ENCODE assay signal across 16 cellular contexts in the genomic region with DNA sequence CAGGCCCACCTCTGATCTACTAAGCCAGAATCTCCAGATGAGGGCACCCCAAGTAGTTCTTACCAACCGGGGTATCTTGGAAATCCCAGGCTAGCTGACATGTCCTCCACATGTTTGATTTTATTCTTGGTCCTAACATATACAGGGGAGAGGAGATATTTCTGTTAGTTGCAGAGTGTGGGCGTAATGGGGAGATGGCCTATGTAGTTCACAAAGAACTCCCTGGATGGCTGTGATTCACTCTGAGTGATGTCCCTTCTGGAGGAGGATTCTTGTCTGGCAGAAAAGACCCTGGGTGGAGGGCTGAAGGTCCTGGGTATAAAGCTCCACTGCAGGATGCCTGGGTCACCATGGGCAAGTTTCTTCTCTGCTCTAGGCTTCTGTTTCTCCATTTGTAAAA. TPM values are rescaled to one million over a fixed set of nuclear protein-coding genes. Genes with fewer than 3 reads are reported as not detected.
DNase-seq lines count a peak whose midpoint lies in the region; ATAC-seq, FAIRE-seq and TF ChIP-seq lines count a peak whose summit lies in the region.
"Had no signal": no experiment of that assay in that cellular context is flagged by ENCODE, and none has a peak within 500 bp of the region (broad histone marks: within the 10 kb centered on the region; RNA-seq: fewer than 3 reads in every experiment).

No MANE protein-coding gene starts in this region.

- FAIRE-seq in H1 (lab: Jason Lieb, UNC) (no peak), urothelium cell line (lab: Jason Lieb, UNC) (no peak)
- FAIRE-seq: A204.1, GM12892, GM19239 had no signal

- H2AFZ ChIP-seq in IMR-90 (replicated peaks; ENCODE audit: low read length, poor library complexity) (no peak overlapping the region), H1 (ENCODE audit: low read length) (no peak overlapping the region)

- DNase-seq in MCF 10A (ENCODE audit: unreplicated experiment) = no peak
- no peak for DNase-seq in breast epithelium (ENCODE audit: low spot score in 2 of 2)
- DNase-seq in IMR-90 = no peak
- no peak for DNase-seq in H1 (ENCODE audit: low read depth in 1 of 2, low spot score in 2 of 2)
- no peak for DNase-seq in urothelium cell line (ENCODE audit: low spot score)
- no peak for DNase-seq in activated naive CD4-positive, alpha-beta T cell treated with anti-CD3 and anti-CD28 coated beads, Interleukin-2, amount 50 U/mL, for 72 hours (ENCODE audit: low spot score in 2 of 2)
- DNase-seq: BE2C; CD4-positive, alpha-beta memory T cell; DMS79; HCEC 1CT had no signal

- H4K5ac ChIP-seq in IMR-90 (ENCODE audit: low read depth, low read length) (no peak overlapping the region), H1 (ENCODE audit: insufficient read length, low read depth, low read length) (no peak overlapping the region)

- H3K79me2 ChIP-seq in H1 (ENCODE audit: control insufficient read depth in 1 of 2, insufficient read depth in 2 of 2, low read length in 2 of 2) = no peaks in the 10 kb centered on the region

- in situ Hi-C loops in IMR-90 (cut with MboI; ENCODE audit: low sequenced_read_pairs) = no loop called here

- no peak overlapping the region for H3K4me2 ChIP-seq in IMR-90 (ENCODE audit: low read depth, low read length)
- H3K4me2 ChIP-seq in H1 (ENCODE audit: insufficient read depth in 1 of 2, low read depth in 2 of 2, low read length in 2 of 2) = no peak overlapping the region

- peaks cover 10% of the 10 kb centered on the region; the same call in 1 of the 2 replicates for H3K9me1 ChIP-seq in IMR-90 (ENCODE audit: insufficient read depth, low read length)

- peak; percentile 72 for ATAC-seq in IMR-90 (ENCODE audit: low read depth)
- ATAC-seq in SK-N-SH treated with all-trans-retinoic acid at 6 μM for 48 hours = no peak
- ATAC-seq in activated naive CD4-positive, alpha-beta T cell treated with anti-CD3 and anti-CD28 coated beads, Interleukin-2, amount 50 U/mL, for 72 hours = no peak

- no peak overlapping the region for H3K4me3 Mint-ChIP-seq in MCF 10A (ENCODE audit: unreplicated experiment)
- H3K4me3 Mint-ChIP-seq: CD4-positive, alpha-beta memory T cell had no signal

- H3K14ac ChIP-seq in IMR-90 (replicated peaks; ENCODE audit: low read depth, low read length) (no peak overlapping the region), H1 (ENCODE audit: insufficient read length) (no peak overlapping the region)

- no peak overlapping the region for H4K8ac ChIP-seq in IMR-90 (ENCODE audit: low read depth in 2 of 2, low read length in 2 of 2)
- H4K8ac ChIP-seq in H1 (ENCODE audit: extremely low read depth, insufficient read depth, low read length) = no peak overlapping the region

- H3K4ac ChIP-seq in IMR-90 (ENCODE audit: low read depth, low read length) (no peak overlapping the region), H1 (replicated peaks; ENCODE audit: insufficient read length, low read depth, low read length) (no peak overlapping the region)

- no peak overlapping the region for H2BK20ac ChIP-seq in IMR-90 (ENCODE audit: low read depth, low read length)
- H2BK20ac ChIP-seq in H1 (ENCODE audit: low read length) = no peak overlapping the region

- H3K27me3 ChIP-seq in breast epithelium (no peaks in the 10 kb centered on the region), IMR-90 (ENCODE audit: control insufficient read depth, insufficient read depth, low read length) (no peaks in the 10 kb centered on the region), H1 (replicated peaks in 1 of 4; ENCODE audit: control insufficient read depth in 3 of 4, extremely low read depth in 1 of 4, insufficient read depth in 3 of 4, low read length in 3 of 4) (no peaks in the 10 kb centered on the region), subcutaneous abdominal adipose tissue (ENCODE audit: control insufficient read depth in 5 of 5, insufficient read depth in 4 of 5, low read length in 5 of 5) (no peaks in the 10 kb centered on the region)
- H3K27me3 ChIP-seq: BE2C had no signal

- BruUV-seq in MCF 10A (replicated peaks; lab: Mats Ljungman, UMichigan) = no TSS peak
- no TSS peak for BruUV-seq in IMR-90 (replicated peaks; lab: Mats Ljungman, UMichigan)

- H3K36me3 ChIP-seq in breast epithelium (no peaks in the 10 kb centered on the region), IMR-90 (ENCODE audit: control insufficient read depth, insufficient read depth, low read length) (peaks cover 14% of the 10 kb centered on the region), H1 (ENCODE audit: control insufficient read depth in 2 of 4, insufficient read depth in 4 of 4, low read length in 3 of 4) (peaks cover 8 to 27% (median 21%) of the 10 kb centered on the region in 4 experiments; a peak in 7 of 8 replicates), subcutaneous abdominal adipose tissue (ENCODE audit: control insufficient read depth in 5 of 5, insufficient read depth in 5 of 5, low read length in 5 of 5) (peaks cover 15 to 50% (median 36%) of the 10 kb centered on the region in 5 donors)

- H3K9me3 ChIP-seq in breast epithelium (no peaks in the 10 kb centered on the region), IMR-90 (ENCODE audit: control insufficient read depth, insufficient read depth, low read length) (no peaks in the 10 kb centered on the region), H1 (ENCODE audit: insufficient read depth in 2 of 2, low read depth in 1 of 2, low read length in 1 of 2) (no peaks in the 10 kb centered on the region), subcutaneous abdominal adipose tissue (ENCODE audit: control insufficient read depth in 5 of 5, low read length in 5 of 5) (no peaks in the 10 kb centered on the region)
- H3K9me3 ChIP-seq: BE2C had no signal

- intact Hi-C loops in MCF 10A (cut with micrococcal nuclease) (no loop called here), breast epithelium (cut with DNase I; ENCODE audit: low total_unique reads) (no loop called here), IMR-90 (cut with micrococcal nuclease) (no loop called here)

- H3K27me3 Mint-ChIP-seq in MCF 10A (ENCODE audit: insufficient read depth, unreplicated experiment) = no peaks in the 10 kb centered on the region
- H3K27me3 Mint-ChIP-seq: CD4-positive, alpha-beta memory T cell had no signal

- H3K4me1 Mint-ChIP-seq in MCF 10A (ENCODE audit: insufficient read depth, unreplicated experiment) = no peaks in the 10 kb centered on the region

- no peak overlapping the region for H2BK15ac ChIP-seq in IMR-90 (ENCODE audit: low read depth, low read length)
- no peak overlapping the region for H2BK15ac ChIP-seq in H1 (ENCODE audit: low read length)

- H3K4me3 ChIP-seq in breast epithelium (no peak overlapping the region), IMR-90 (ENCODE audit: insufficient read depth, low read depth, low read length) (no peak overlapping the region), H1 (ENCODE audit: extremely low read depth in 1 of 4, insufficient read depth in 2 of 4, low read depth in 3 of 4, low read length in 4 of 4) (no peak overlapping the region), subcutaneous abdominal adipose tissue (ENCODE audit: low read depth in 1 of 5, low read length in 5 of 5) (no peak overlapping the region)

- CTCF ChIA-PET in MCF 10A (lab: Yijun Ruan, JAX) (interaction anchor here (1.2 to 1.4 kb wide), 2 partner anchors 14 to 15 kb away, joined by 3 to 7 read pairs; partner anchors contain the start of gene MECR), IMR-90 (lab: Yijun Ruan, JAX) (interaction anchor here (0.6 kb wide), 1 partner anchor 175 kb away, joined by 6 read pairs; no protein-coding TSS in a partner anchor), H1 (lab: Charles Lee; ENCODE audit: partially characterized antibody) (interaction anchor here (1.0 to 1.7 kb wide), 3 partner anchors 9 to 15 kb away, joined by 3 to 5 read pairs (median 4); no protein-coding TSS in a partner anchor)

- TF ChIP-seq POLR2A in breast epithelium (IDR thresholded peaks at IDR 0.05) (no peak), IMR-90 (IDR thresholded peaks at IDR 0.05; ENCODE audit: low read depth, low read length) (no peak), H1 (IDR thresholded peaks at IDR 0.05; ENCODE audit: control extremely low read depth in 1 of 2, low read depth in 2 of 2, low read length in 2 of 2) (no peak)

- 0 out of 2 replicates have a peak overlapping the region, but pooled peaks have one; percentile 21 for H2BK12ac ChIP-seq in H1 (ENCODE audit: low read depth, low read length)

- TF ChIP-seq EP300 in H1 (IDR thresholded peaks at IDR 0.05; ENCODE audit: borderline replicate concordance in 1 of 2, low read depth in 2 of 2, low read length in 2 of 2) = no peak

- no peak overlapping the region for H3K56ac ChIP-seq in IMR-90 (ENCODE audit: extremely low read depth, insufficient read depth, low read length)
- no peak overlapping the region for H3K56ac ChIP-seq in H1 (replicated peaks; ENCODE audit: insufficient read length, low read depth, low read length)

- H3K23ac ChIP-seq in IMR-90 (ENCODE audit: low read depth, low read length) = no peak overlapping the region
- no peak overlapping the region for H3K23ac ChIP-seq in H1 (ENCODE audit: insufficient read length)

- no peak for TF ChIP-seq RAD21 in IMR-90 (IDR thresholded peaks at IDR 0.05; ENCODE audit: low read length)
- TF ChIP-seq RAD21 in H1 (IDR thresholded peaks at IDR 0.05 in 1 of 2, conservative IDR thresholded peaks at IDR 0.05 in 1 of 2; ENCODE audit: low read depth in 2 of 2, low read length in 2 of 2) = no peak

- no peak overlapping the region for H2AK5ac ChIP-seq in IMR-90 (ENCODE audit: low read depth, low read length)
- H2AK5ac ChIP-seq in H1 (ENCODE audit: low read depth, low read length) = no peak overlapping the region

- H2BK5ac ChIP-seq in IMR-90 (ENCODE audit: low read depth, low read length, poor library complexity, severe bottlenecking) (no peak overlapping the region), H1 (ENCODE audit: low read depth, low read length) (no peak overlapping the region)

- WGBS in IMR-90 (ENCODE audit: extremely low coverage in 2 of 2, insufficient read length in 1 of 2), 2 experiments = no CpG with 5 or more reads among the region's 2 CpGs
- WGBS in H1 (ENCODE audit: extremely low coverage in 1 of 2, insufficient coverage in 1 of 2, insufficient read length in 1 of 2, insufficient replicate concordance in 2 of 2, low coverage in 1 of 2, low lambda C conversion rate in 2 of 2, missing lambda C conversion rate in 1 of 2), 2 experiments = 100% methylated on average over 2 of the region's 2 CpGs; no CpG with 5 or more reads in 1 of the 2 experiments

- H3K27ac ChIP-seq in breast epithelium (no peak overlapping the region), IMR-90 (ENCODE audit: insufficient read depth, low read length) (no peak overlapping the region), H1 (ENCODE audit: low read depth, low read length) (no peak overlapping the region), subcutaneous abdominal adipose tissue (ENCODE audit: low read depth, low read length) (peak overlapping the region; percentile 6)
- H3K27ac ChIP-seq: C4-2B had no signal

- dilution Hi-C loops in IMR-90 (cut with HindIII; ENCODE audit: low sequenced_read_pairs, unreplicated experiment) = no loop called here

- no peaks in the 10 kb centered on the region for H3K23me2 ChIP-seq in H1 (ENCODE audit: low read depth, low read length)

- no peak overlapping the region; the same call in 1 of the 2 replicates for H2BK120ac ChIP-seq in IMR-90 (ENCODE audit: low read depth, low read length)
- no peak overlapping the region for H2BK120ac ChIP-seq in H1 (replicated peaks; ENCODE audit: low read depth, low read length)

- peak overlapping the region; percentile 4 for H3K27ac Mint-ChIP-seq in MCF 10A (ENCODE audit: low read depth, unreplicated experiment)
- no peak overlapping the region for H3K27ac Mint-ChIP-seq in activated naive CD4-positive, alpha-beta T cell treated with anti-CD3 and anti-CD28 coated beads, Interleukin-2, amount 50 U/mL, for 72 hours
- H3K27ac Mint-ChIP-seq: CD4-positive, alpha-beta memory T cell had no signal

- H3K18ac ChIP-seq in IMR-90 (ENCODE audit: low read depth, low read length) (no peak overlapping the region), H1 (ENCODE audit: extremely low read depth, low read length) (no peak overlapping the region)

- no peak overlapping the region for H2AK9ac ChIP-seq in IMR-90 (replicated peaks; ENCODE audit: low read depth, low read length, poor library complexity)

- H3K9me3 Mint-ChIP-seq in MCF 10A (ENCODE audit: unreplicated experiment) = no peaks in the 10 kb centered on the region
- H3K9me3 Mint-ChIP-seq in activated naive CD4-positive, alpha-beta T cell treated with anti-CD3 and anti-CD28 coated beads, Interleukin-2, amount 50 U/mL, for 72 hours = no peaks in the 10 kb centered on the region
- H3K9me3 Mint-ChIP-seq: CD4-positive, alpha-beta memory T cell had no signal

- POLR2A ChIA-PET in MCF 10A (lab: Yijun Ruan, JAX) = no interaction called here
- POLR2A ChIA-PET in IMR-90 (lab: Charles Lee; ENCODE audit: unreplicated experiment) = no interaction called here
- POLR2A ChIA-PET in H1 (lab: Charles Lee; ENCODE audit: partially characterized antibody) = interaction anchor here (0.9 kb wide), 1 partner anchor 10 kb away, joined by 3 read pairs; no protein-coding TSS in a partner anchor

- H4K91ac ChIP-seq in IMR-90 (ENCODE audit: insufficient read depth, low read depth, low read length) (no peak overlapping the region), H1 (replicated peaks; ENCODE audit: insufficient read length, low read length) (no peak overlapping the region)

- no peak for TF ChIP-seq CTCF in MCF 10A (IDR thresholded peaks at IDR 0.05; ENCODE audit: unreplicated experiment)
- no peak for TF ChIP-seq CTCF in breast epithelium (IDR thresholded peaks at IDR 0.05)
- TF ChIP-seq CTCF in IMR-90 (conservative IDR thresholded peaks at IDR 0.05; ENCODE audit: low read depth, low read length) = no peak
- TF ChIP-seq CTCF in H1 (IDR thresholded peaks at IDR 0.05; ENCODE audit: control extremely low read depth in 1 of 3, insufficient read depth in 1 of 3, low read depth in 1 of 3, low read length in 3 of 3) = no peak

- H3K4me1 ChIP-seq in breast epithelium (no peaks in the 10 kb centered on the region), IMR-90 (ENCODE audit: control insufficient read depth, insufficient read depth, low read length) (peaks cover 4% of the 10 kb centered on the region), H1 (replicated peaks in 1 of 4; ENCODE audit: control insufficient read depth in 3 of 4, insufficient read depth in 4 of 4, low read length in 3 of 4) (peaks cover 0 to 4% (median 1%) of the 10 kb centered on the region in 4 experiments; a peak in 2 of 7 replicates), subcutaneous abdominal adipose tissue (ENCODE audit: control insufficient read depth in 5 of 5, insufficient read depth in 5 of 5, low read length in 5 of 5) (peaks cover 0 to 13% (median 11%) of the 10 kb centered on the region in 5 donors)
- H3K4me1 ChIP-seq: BE2C had no signal

- peaks cover 50% of the 10 kb centered on the region for H3K36me3 Mint-ChIP-seq in MCF 10A (ENCODE audit: insufficient read depth, unreplicated experiment)
- peaks cover 9 to 11% of the 10 kb centered on the region in 2 donors for H3K36me3 Mint-ChIP-seq in activated naive CD4-positive, alpha-beta T cell treated with anti-CD3 and anti-CD28 coated beads, Interleukin-2, amount 50 U/mL, for 72 hours

- H4K20me1 ChIP-seq in IMR-90 (ENCODE audit: insufficient read depth, low read length) (peaks cover 4% of the 10 kb centered on the region; the same call in 1 of the 2 replicates), H1 (replicated peaks in 1 of 2; ENCODE audit: control insufficient read depth in 1 of 2, insufficient read depth in 2 of 2, low read length in 2 of 2) (peaks cover 1 to 2% of the 10 kb centered on the region in 2 experiments)

- H3K9ac ChIP-seq in IMR-90 (ENCODE audit: low read depth, low read length) = no peak overlapping the region
- H3K9ac ChIP-seq in H1 (replicated peaks in 1 of 4; ENCODE audit: extremely low read depth in 1 of 4, low read depth in 3 of 4, low read length in 3 of 4) = no peak overlapping the region
- H3K9ac ChIP-seq in subcutaneous abdominal adipose tissue (ENCODE audit: low read length in 5 of 5) = no peak overlapping the region

- H3K79me1 ChIP-seq in IMR-90 (ENCODE audit: low read depth in 1 of 2, low read length in 2 of 2) (peaks cover 6 to 19% of the 10 kb centered on the region in 2 experiments; a peak in 3 of 4 replicates), H1 (ENCODE audit: low read depth, low read length) (0 out of 2 replicates have a peak, but pooled peaks cover 2% of the 10 kb centered on the region)

RNA-seq across cellular contexts. Expression of gene MECR, which starts 13.1 kb away (rescaled TPM):
- 46.2 and 59.1 TPM in 2 replicates for total RNA-seq in MCF 10A (2022)
- total RNA-seq in breast epithelium = 10 to 100 TPM; 21.0 to 23.3 (median 21.3) TPM
- total RNA-seq in IMR-90 (2012; rRNA removed) = 19.2 and 20.3 TPM in 2 replicates
- polyA plus RNA-seq in IMR-90 (2012; rRNA removed) = 24.8 and 38.1 TPM in 2 replicates
- 15.9 and 19.6 TPM in 2 replicates for polyA plus RNA-seq in IMR-90 (2012; cell fraction: cytosol; rRNA removed)
- polyA plus RNA-seq in IMR-90 (2012; cell fraction: nucleus; rRNA removed; ENCODE audit: low replicate concordance) = 25.0 and 29.9 TPM in 2 replicates
- total RNA-seq in H1 (2021; fragmentation: NEBNext Ultra II Directional; extraction: Animal tissue kit (Norgen Biotek cat#: 25700)) = 24.4 and 26.5 TPM in 2 replicates
- polyA plus RNA-seq in H1 (2011; rRNA removed) = 24.2 and 28.2 TPM in 2 replicates
- polyA plus RNA-seq in H1 (2011; cell fraction: cytosol; rRNA removed) = 31.6 TPM
- 39.5 TPM for polyA plus RNA-seq in H1 (2011; cell fraction: nucleus; rRNA removed)
- polyA plus RNA-seq in H1 (2012, experiment 1 of 2) = 18.0 to 37.4 TPM (median 33.6 TPM) in 4 replicates
- 33.1 TPM for polyA plus RNA-seq in H1 (2012, experiment 2 of 2)
- polyA plus RNA-seq in H1 (2013, experiment 1 of 2) = 25.0 TPM
- polyA plus RNA-seq in H1 (2013, experiment 2 of 2) = 25.4 TPM
- 23.2 and 34.1 TPM in 2 replicates for polyA minus RNA-seq in H1 (2011; rRNA and poly(A)+ RNA removed)
- 14.5 TPM for polyA minus RNA-seq in H1 (2011; cell fraction: cytosol; rRNA and poly(A)+ RNA removed)
- polyA minus RNA-seq in H1 (2011; cell fraction: nucleus; rRNA and poly(A)+ RNA removed) = 27.7 TPM
- total RNA-seq in activated naive CD4-positive, alpha-beta T cell treated with anti-CD3 and anti-CD28 coated beads, Interleukin-2, amount 50 U/mL, for 72 hours = 10 to 100 TPM; 25.7 to 33.0 TPM

RNA-seq across cellular contexts. Expression of gene PTPRU, which starts 18.7 kb away (rescaled TPM):
- 24.1 and 26.8 TPM in 2 replicates for total RNA-seq in MCF 10A (2022)
- total RNA-seq in breast epithelium = 10 to 100 TPM; 16.0 to 33.1 (median 32.5) TPM
- total RNA-seq in IMR-90 (2012; rRNA removed) = 5.0 and 7.0 TPM in 2 replicates
- polyA plus RNA-seq in IMR-90 (2012; rRNA removed) = 10.7 and 10.8 TPM in 2 replicates
- 12.3 and 16.6 TPM in 2 replicates for polyA plus RNA-seq in IMR-90 (2012; cell fraction: cytosol; rRNA removed)
- polyA plus RNA-seq in IMR-90 (2012; cell fraction: nucleus; rRNA removed; ENCODE audit: low replicate concordance) = 18.5 and 56.4 TPM in 2 replicates
- 41.8 and 55.3 TPM in 2 replicates for total RNA-seq in H1 (2021; fragmentation: NEBNext Ultra II Directional; extraction: Animal tissue kit (Norgen Biotek cat#: 25700))
- 33.8 and 57.0 TPM in 2 replicates for polyA plus RNA-seq in H1 (2011; rRNA removed)
- 41.3 TPM for polyA plus RNA-seq in H1 (2011; cell fraction: cytosol; rRNA removed)
- 84.9 TPM for polyA plus RNA-seq in H1 (2011; cell fraction: nucleus; rRNA removed)
- polyA plus RNA-seq in H1 (2012, experiment 1 of 2) = 23.1 to 40.3 TPM (median 37.9 TPM) in 4 replicates
- 38.4 TPM for polyA plus RNA-seq in H1 (2012, experiment 2 of 2)
- polyA plus RNA-seq in H1 (2013, experiment 1 of 2) = 29.7 TPM
- 33.1 TPM for polyA plus RNA-seq in H1 (2013, experiment 2 of 2)
- 39.2 and 41.2 TPM in 2 replicates for polyA minus RNA-seq in H1 (2011; rRNA and poly(A)+ RNA removed)
- polyA minus RNA-seq in H1 (2011; cell fraction: cytosol; rRNA and poly(A)+ RNA removed) = 79.9 TPM
- polyA minus RNA-seq in H1 (2011; cell fraction: nucleus; rRNA and poly(A)+ RNA removed) = 57.9 TPM
- total RNA-seq in activated naive CD4-positive, alpha-beta T cell treated with anti-CD3 and anti-CD28 coated beads, Interleukin-2, amount 50 U/mL, for 72 hours = 1 to 10 TPM in 1 of 2 donors, not detected in 1; 2.0 TPM
- polyA plus RNA-seq: CD4-positive, alpha-beta memory T cell had no signal

RNA-seq across cellular contexts. Expression of gene SRSF4, which starts 35.9 kb away (rescaled TPM):
- total RNA-seq in MCF 10A (2022) (95.8 and 97.9 TPM in 2 replicates), breast epithelium (10 to 100 TPM; 79.7 to 86.2 (median 85.2) TPM), IMR-90 (2012; rRNA removed) (20.8 and 38.6 TPM in 2 replicates)
- polyA plus RNA-seq in IMR-90 (2012; rRNA removed) (37.8 and 48.5 TPM in 2 replicates), H1 (2011; rRNA removed) (32.0 and 34.9 TPM in 2 replicates)
- 20.4 and 21.2 TPM in 2 replicates for polyA plus RNA-seq in IMR-90 (2012; cell fraction: cytosol; rRNA removed)
- 75.0 and 295 TPM in 2 replicates for polyA plus RNA-seq in IMR-90 (2012; cell fraction: nucleus; rRNA removed; ENCODE audit: low replicate concordance)
- total RNA-seq in H1 (2021; fragmentation: NEBNext Ultra II Directional; extraction: Animal tissue kit (Norgen Biotek cat#: 25700)) = 83.5 and 86.5 TPM in 2 replicates
- polyA plus RNA-seq in H1 (2011; cell fraction: cytosol; rRNA removed) = 69.0 TPM
- 35.6 TPM for polyA plus RNA-seq in H1 (2011; cell fraction: nucleus; rRNA removed)
- polyA plus RNA-seq in H1 (2012, experiment 1 of 2) = 78.5 to 101 TPM (median 84.8 TPM) in 4 replicates
- polyA plus RNA-seq in H1 (2012, experiment 2 of 2) = 36.3 TPM
- polyA plus RNA-seq in H1 (2013, experiment 1 of 2) = 81.6 TPM
- polyA plus RNA-seq in H1 (2013, experiment 2 of 2) = 79.9 TPM
- 23.4 and 28.6 TPM in 2 replicates for polyA minus RNA-seq in H1 (2011; rRNA and poly(A)+ RNA removed)
- polyA minus RNA-seq in H1 (2011; cell fraction: cytosol; rRNA and poly(A)+ RNA removed) = 26.5 TPM
- 32.2 TPM for polyA minus RNA-seq in H1 (2011; cell fraction: nucleus; rRNA and poly(A)+ RNA removed)
- total RNA-seq in activated naive CD4-positive, alpha-beta T cell treated with anti-CD3 and anti-CD28 coated beads, Interleukin-2, amount 50 U/mL, for 72 hours = 100 to 1,000 TPM; 139 to 163 TPM
